ENCODE assay signal across 15 cellular contexts in the genomic region with DNA sequence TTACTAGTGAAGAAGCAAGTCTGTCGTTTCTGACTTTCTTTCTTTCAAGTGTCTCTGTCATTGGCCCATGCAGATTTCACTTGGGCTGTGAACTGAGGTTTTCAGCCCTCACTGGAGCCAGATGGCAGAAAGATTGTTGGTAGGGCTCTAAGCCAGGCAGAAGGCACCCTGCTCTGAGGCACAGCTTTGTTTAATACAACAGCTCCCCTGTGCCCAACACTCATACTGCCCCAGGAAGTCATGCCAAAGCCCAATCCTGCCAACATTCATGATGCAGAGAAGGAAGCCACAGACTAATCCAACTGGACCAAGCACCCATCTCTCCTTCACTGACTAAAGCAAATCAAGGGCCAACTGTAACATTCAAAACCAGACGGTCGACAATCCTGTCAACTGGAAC.
"Had no signal": no experiment of that assay in that cellular context is flagged by ENCODE, and none has a peak within 500 bp of the region (broad histone marks: within the 10 kb centered on the region; RNA-seq: fewer than 3 reads in every experiment).

No MANE protein-coding gene starts in this region.

- H3K36me3 ChIP-seq: neural progenitor cell, SJCRH30, tibial nerve had no signal

- ATAC-seq: stimulated activated effector memory CD8-positive, alpha-beta T cell treated with anti-CD3 and anti-CD28 coated beads, Interleukin-12 subunit alpha, Interleukin-12 subunit beta, amount 100 ng/mL, for 72 hours had no signal

- H3K4me1 ChIP-seq: parathyroid adenoma, SJCRH30, tibial nerve had no signal

- DNase-seq: activated CD4-positive, alpha-beta T cell treated with anti-CD3 and anti-CD28 coated beads, Interleukin-2, amount 50 U/mL, for 48 hours; activated CD4-positive, CD25-positive, alpha-beta regulatory T cell treated with anti-CD3 and anti-CD28 coated beads, Interleukin-2, amount 50 U/mL, for 72 hours; activated naive CD4-positive, alpha-beta T cell treated with Interleukin-2 at 50 U/mL for 16 hours; dermis blood vessel endothelial cell; endodermal cell; erythroblast; glutamatergic neuron; right cardiac atrium; SJCRH30; SW 1271 had no signal

- H3K27me3 ChIP-seq: neural progenitor cell, SJCRH30, tibial nerve had no signal

- H3K4me3 ChIP-seq: neural progenitor cell, SJCRH30, smooth muscle cell, tibial nerve had no signal

- H3K9me3 ChIP-seq: SJCRH30, tibial nerve had no signal

- H3K27ac ChIP-seq: neural progenitor cell, parathyroid adenoma, SJCRH30, tibial nerve had no signal
